15 cellular contexts compared by ENCODE assay signal in the genomic region with DNA sequence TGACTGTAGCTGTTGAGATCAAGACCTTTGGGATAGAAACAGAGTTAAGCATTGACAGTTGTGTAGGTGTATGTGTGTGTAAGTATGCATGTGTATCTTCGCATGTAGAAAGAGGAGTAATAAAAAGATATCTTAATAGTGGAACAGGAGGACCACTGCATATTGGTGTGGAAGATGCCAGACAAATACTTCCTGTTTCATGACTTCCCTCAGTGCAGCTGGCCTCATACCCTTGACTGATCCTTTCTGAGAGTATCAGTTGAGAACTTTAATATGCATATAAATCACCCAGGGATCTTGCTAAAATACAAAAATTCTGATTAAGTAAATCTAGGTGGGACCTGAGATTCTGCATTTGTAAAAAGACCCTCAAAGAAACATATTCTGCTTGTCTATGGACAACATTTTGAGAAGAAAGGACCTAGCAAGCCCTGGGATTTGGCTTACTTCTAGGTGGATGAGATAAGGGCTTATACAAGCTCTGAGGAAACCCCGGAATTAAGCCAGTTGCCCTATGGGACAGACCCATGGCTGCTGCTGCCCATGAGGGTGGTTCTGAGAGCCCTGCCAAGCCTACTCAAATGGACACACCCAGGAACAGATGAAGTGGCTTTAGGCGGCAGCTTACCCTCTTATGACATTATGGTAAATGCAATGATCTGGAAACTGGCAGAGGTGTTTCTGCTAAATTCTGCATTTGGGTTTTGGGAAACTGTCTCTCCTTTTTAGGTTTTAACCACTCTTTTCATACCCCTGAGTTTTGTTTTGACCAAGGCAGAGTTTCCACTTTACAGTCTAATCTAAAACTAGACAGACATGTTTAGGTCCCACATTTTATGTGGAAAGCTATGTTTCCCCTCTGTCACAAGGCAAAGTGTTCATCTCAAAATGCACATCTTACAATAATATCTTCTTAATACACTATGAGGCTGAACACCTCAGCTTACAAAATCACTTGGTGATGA. TPM values are rescaled to one million over a fixed set of nuclear protein-coding genes. Genes with fewer than 3 reads are reported as not detected.
DNase-seq lines count a peak whose midpoint lies in the region; ATAC-seq lines count a peak whose summit lies in the region.
"Had no signal": no experiment of that assay in that cellular context is flagged by ENCODE, and none has a peak within 500 bp of the region (broad histone marks: within the 10 kb centered on the region; RNA-seq: fewer than 3 reads in every experiment).

No MANE protein-coding gene starts in this region.

- H3K27ac Mint-ChIP-seq in activated T-cell treated with anti-CD3 and anti-CD28 coated beads, Interleukin-2, amount 50 U/mL, for 72 hours, result peak overlapping the region; percentile 100

- peak; percentile 67 for ATAC-seq in HG02759 (IDR thresholded peaks at IDR 0.05; ENCODE audit: unreplicated experiment)
- peak; percentile 69 to 72 for ATAC-seq in activated T-cell treated with anti-CD3 and anti-CD28 coated beads, Interleukin-2, amount 50 U/mL, for 72 hours (replicated peaks in 1 of 2)
- ATAC-seq in HG03571 (IDR thresholded peaks at IDR 0.05; ENCODE audit: unreplicated experiment), result no peak
- ATAC-seq in GM21360 (IDR thresholded peaks at IDR 0.05; ENCODE audit: unreplicated experiment), result no peak
- ATAC-seq: HCT116, heart right ventricle had no signal

- H3K27me3 Mint-ChIP-seq in activated T-cell treated with anti-CD3 and anti-CD28 coated beads, Interleukin-2, amount 50 U/mL, for 72 hours (ENCODE audit: low read depth), result no peaks in the 10 kb centered on the region

- peak; percentile 49 for DNase-seq in stimulated activated CD4-positive, alpha-beta T cell treated with anti-CD3 and anti-CD28 coated beads, Interleukin-4, amount 100 ng/mL, for 24 hours
- no peak for DNase-seq in stimulated activated CD4-positive, alpha-beta T cell treated with anti-CD3 and anti-CD28 coated beads, Interleukin-2, amount 100 ng/mL, for 48 hours
- peak; percentile 61 to 74 for DNase-seq in activated T-cell treated with anti-CD3 and anti-CD28 coated beads, Interleukin-2, amount 50 U/mL, for 72 hours
- DNase-seq in dedifferentiated amniotic fluid mesenchymal stem cell (ENCODE audit: extremely low spot score) (no peak), MV-4-11 (lab: John Stamatoyannopoulos, UW) (no peak)
- DNase-seq: heart right ventricle, KG1 had no signal

- peaks cover 18 to 28% of the 10 kb centered on the region in 2 donors for H3K36me3 Mint-ChIP-seq in activated T-cell treated with anti-CD3 and anti-CD28 coated beads, Interleukin-2, amount 50 U/mL, for 72 hours (ENCODE audit: insufficient read depth in 2 of 2)

- peaks cover 96% of the 10 kb centered on the region for H3K4me1 Mint-ChIP-seq in activated T-cell treated with anti-CD3 and anti-CD28 coated beads, Interleukin-2, amount 50 U/mL, for 72 hours (ENCODE audit: low read depth)

- H3K9me3 Mint-ChIP-seq in activated T-cell treated with anti-CD3 and anti-CD28 coated beads, Interleukin-2, amount 50 U/mL, for 72 hours, result no peaks in the 10 kb centered on the region

- peak overlapping the region; percentile 54 to 63 for H3K4me3 Mint-ChIP-seq in activated T-cell treated with anti-CD3 and anti-CD28 coated beads, Interleukin-2, amount 50 U/mL, for 72 hours

RNA-seq across cellular contexts. Expression of gene ZBED2, which starts 8.8 kb away (rescaled TPM):
- total RNA-seq in activated T-cell treated with anti-CD3 and anti-CD28 coated beads, Interleukin-2, amount 50 U/mL, for 72 hours, result 100 to 1,000 TPM; 360 to 597 TPM
- total RNA-seq: dermis microvascular lymphatic vessel endothelial cell, NCI-H460, SJSA1, subcutaneous adipose tissue had no signal

Comparison
In these comparisons a context has a peak if more than half of its experiments do, and no peak if none do; other contexts are left out.
1. DNase-seq: peak in stimulated activated CD4-positive, alpha-beta T cell treated with anti-CD3 and anti-CD28 coated beads, Interleukin-4, amount 100 ng/mL, for 24 hours (single experiment) and activated T-cell treated with anti-CD3 and anti-CD28 coated beads, Interleukin-2, amount 50 U/mL, for 72 hours (2 of 2); none in stimulated activated CD4-positive, alpha-beta T cell treated with anti-CD3 and anti-CD28 coated beads, Interleukin-2, amount 100 ng/mL, for 48 hours (0 of 2), dedifferentiated amniotic fluid mesenchymal stem cell (single experiment) and MV-4-11 (single experiment).
2. ATAC-seq: peak in HG02759 (single experiment) and activated T-cell treated with anti-CD3 and anti-CD28 coated beads, Interleukin-2, amount 50 U/mL, for 72 hours (2 of 2); none in HG03571 (single experiment) and GM21360 (single experiment).